ENCODE assay signal across 8 cellular contexts in the genomic region with DNA sequence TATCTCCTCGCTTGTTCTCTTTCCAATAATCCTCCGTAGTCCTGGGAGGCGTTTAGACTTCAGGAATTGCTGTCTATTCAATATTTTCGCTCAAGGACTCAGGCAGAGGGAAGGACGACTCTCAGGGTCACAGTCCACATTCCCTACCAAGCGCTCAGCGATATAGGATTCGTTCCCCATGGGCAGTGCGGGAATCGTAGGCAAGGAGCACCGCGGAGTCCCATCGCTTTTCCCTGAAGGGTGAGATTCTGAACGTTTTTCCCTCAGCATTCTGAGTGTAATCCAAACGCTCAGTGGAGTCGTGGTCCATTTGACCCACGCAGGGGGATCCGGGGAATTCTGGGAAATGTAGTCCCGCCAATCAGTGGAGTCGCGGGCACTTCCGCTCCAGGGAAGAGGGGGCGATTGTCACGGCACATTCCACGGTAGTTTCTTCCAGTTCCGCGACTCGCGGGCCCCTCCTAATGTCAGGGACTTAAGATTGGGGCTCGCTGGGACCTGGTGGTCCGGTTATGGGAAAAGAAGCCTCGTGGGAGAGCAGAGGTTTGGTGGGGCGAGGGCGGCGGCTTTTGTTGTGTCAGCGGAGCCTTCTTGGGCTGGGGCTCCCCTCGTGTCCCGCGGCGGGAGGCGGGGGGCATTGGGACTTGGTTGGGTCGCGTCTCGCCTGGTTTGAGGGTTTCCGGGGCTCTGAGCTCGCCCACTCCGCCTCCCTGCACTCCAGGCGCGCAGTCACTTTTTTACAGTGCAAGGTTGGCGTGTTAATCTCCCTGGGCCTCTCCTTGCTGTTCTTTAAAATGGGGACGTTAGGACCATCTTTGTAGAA. TPM values are rescaled to one million over a fixed set of nuclear protein-coding genes. Genes with fewer than 3 reads are reported as not detected.
DNase-seq lines count a peak whose midpoint lies in the region; ATAC-seq and TF ChIP-seq lines count a peak whose summit lies in the region.

Gene ZNF234, plus strand, starts transcription at position 364 of the 823 bp plus-strand sequence. CDS start 3,079 bp downstream, outside the sequence.

- H3K9me3 ChIP-seq in adipocyte (ENCODE audit: control insufficient read depth, low read length) (no peaks in the 10 kb centered on the region), parathyroid adenoma (ENCODE audit: control insufficient read depth, low read length) (no peaks in the 10 kb centered on the region), thyroid gland (no peaks in the 10 kb centered on the region)

- H3K9ac ChIP-seq in adipocyte (ENCODE audit: low read length) (peak within 1 kb of the TSS; percentile 90), parathyroid adenoma (no peak within 1 kb of the TSS)

- H3K79me2 ChIP-seq in parathyroid adenoma: no peaks in the 10 kb centered on the region

- H3K4me1 ChIP-seq in adipocyte (ENCODE audit: control insufficient read depth, insufficient read depth, low read length): peaks cover 10% of the 10 kb centered on the region
- H3K4me1 ChIP-seq in parathyroid adenoma: no peaks in the 10 kb centered on the region
- peaks cover 8 to 17% of the 10 kb centered on the region in 2 donors for H3K4me1 ChIP-seq in thyroid gland

- 1% methylated on average over 24 to 38 of the region's 51 CpGs for WGBS in thyroid gland, 2 donors

- intact Hi-C loops in cardiac septum (cut with DNase I): loop anchor here (1.0 to 2.0 kb wide), 3 partner anchors 23 to 71 kb away; partner anchors contain the start of genes ZNF225, ZNF226 and ZNF227
- intact Hi-C loops in thyroid gland (cut with DNase I): no loop called here

- ATAC-seq in GM21515 (IDR thresholded peaks at IDR 0.05; ENCODE audit: unreplicated experiment): peak; percentile 63

- peak within 1 kb of the TSS; percentile 90 for H2AFZ ChIP-seq in parathyroid adenoma

- peaks cover 25% of the 10 kb centered on the region for H3K36me3 ChIP-seq in adipocyte (ENCODE audit: control insufficient read depth, insufficient read depth, low read length, severe bottlenecking)
- H3K36me3 ChIP-seq in parathyroid adenoma (ENCODE audit: control insufficient read depth, insufficient read depth, low read length): no peaks in the 10 kb centered on the region
- H3K36me3 ChIP-seq in thyroid gland: no peaks in the 10 kb centered on the region

- H3K4me3 ChIP-seq in adipocyte (ENCODE audit: low read length): peak within 1 kb of the TSS; percentile 96
- peak within 1 kb of the TSS; percentile 79 for H3K4me3 ChIP-seq in parathyroid adenoma (ENCODE audit: low read depth, low read length)
- H3K4me3 ChIP-seq in thyroid gland (replicated peaks in 1 of 3): peak within 1 kb of the TSS; percentile 80 to 97 (median 84)

- peak; percentile 75 for DNase-seq in COLO668 (lab: John Stamatoyannopoulos, UW; ENCODE audit: unreplicated experiment)
- peak; percentile 87 for DNase-seq in M059J (ENCODE audit: low read depth)
- DNase-seq in T-helper 1 cell: peak; percentile 32 to 73 (median 53)
- DNase-seq in adipocyte (ENCODE audit: low read depth): peak; percentile 97
- DNase-seq in cardiac septum (ENCODE audit: low spot score): peak; percentile 94
- DNase-seq in thyroid gland: peak; percentile 83 to 84

- TF ChIP-seq POLR2A in thyroid gland (IDR thresholded peaks at IDR 0.05): peak in 1 of 2 donors; percentile 42

- peak within 1 kb of the TSS; percentile 70 for H3K27ac ChIP-seq in parathyroid adenoma
- H3K27ac ChIP-seq in thyroid gland: peak within 1 kb of the TSS; percentile 40 to 54 (median 46)

- TF ChIP-seq CTCF in parathyroid adenoma (IDR thresholded peaks at IDR 0.05) (no peak), thyroid gland (IDR thresholded peaks at IDR 0.05) (no peak)

- H3K27me3 ChIP-seq in adipocyte (replicated peaks; ENCODE audit: control insufficient read depth, insufficient read depth, low read length): no peaks in the 10 kb centered on the region
- H3K27me3 ChIP-seq in parathyroid adenoma (ENCODE audit: control insufficient read depth, insufficient read depth, low read length): no peaks in the 10 kb centered on the region
- no peaks in the 10 kb centered on the region for H3K27me3 ChIP-seq in thyroid gland

- H3K4me2 ChIP-seq in parathyroid adenoma (ENCODE audit: low read length): peak within 1 kb of the TSS; percentile 87

RNA-seq across cellular contexts. Expression of gene ZNF234, which starts in this region (rescaled TPM):
- total RNA-seq in M059J (2014; rRNA removed; shearing (Covaris generic)): 3.6 and 6.9 TPM in 2 replicates
- total RNA-seq in cardiac septum (9.6 TPM), thyroid gland (10 to 100 TPM in 3 of 4 donors, 1 to 10 TPM in 1; 8.1 to 12.7 (median 11.3) TPM)

Comparison
In these comparisons a context has a peak if more than half of its experiments do, and no peak if none do; other contexts are left out.
1. Peak in every context shown above with its lines: DNase-seq, ATAC-seq, H3K4me3 ChIP-seq and H3K27ac ChIP-seq.